ENCODE assay signal across 8 cellular contexts in genomic region chr16:23509763-23510153, GRCh38. TPM values are rescaled to one million over a fixed set of nuclear protein-coding genes. Genes with fewer than 3 reads are reported as not detected.
A peak's percentile ranks its signal among the peaks of the same experiment; 100 is the strongest.
DNase-seq lines count a peak whose midpoint lies in the region; ATAC-seq, FAIRE-seq and TF ChIP-seq lines count a peak whose summit lies in the region.

No MANE protein-coding gene starts in this region.

- peak overlapping the region; percentile 44; the same call in 1 of the 2 replicates for H2AFZ ChIP-seq in PC-9

- CTCF ChIA-PET in Caco-2 (lab: Charles Lee), result no interaction called here
- CTCF ChIA-PET in PC-9 (lab: Charles Lee), result no interaction called here

- H3K27me3 ChIP-seq in Caco-2 (replicated peaks; ENCODE audit: control insufficient read depth, insufficient read depth, low read length) (no peaks in the 10 kb centered on the region), PC-9 (ENCODE audit: insufficient read depth, low read depth) (no peaks in the 10 kb centered on the region), small intestine (ENCODE audit: control insufficient read depth in 2 of 2, insufficient read depth in 2 of 2, low read length in 2 of 2) (no peaks in the 10 kb centered on the region)

- peaks cover 44% of the 10 kb centered on the region for H3K79me2 ChIP-seq in PC-9 (ENCODE audit: low read depth)

- in situ Hi-C loops in astrocyte of the spinal cord (cut with HindIII; ENCODE audit: low sequenced_read_pairs), result no loop called here

- intact Hi-C loops in Caco-2 (cut with micrococcal nuclease; ENCODE audit: unreplicated experiment) (no loop called here), PC-9 (cut with micrococcal nuclease; ENCODE audit: unreplicated experiment) (loop anchor here (1.0 to 5.0 kb wide), 2 partner anchors 17 to 57 kb away; partner anchors contain the start of gene COG7)

- TF ChIP-seq CTCF in Caco-2 (IDR thresholded peaks at IDR 0.05; ENCODE audit: insufficient read depth in 1 of 2, low read depth in 1 of 2, low read length in 1 of 2, severe bottlenecking in 1 of 2, unreplicated experiment in 1 of 2), result no peak
- TF ChIP-seq CTCF in PC-9 (conservative IDR thresholded peaks at IDR 0.05), result no peak
- no peak for TF ChIP-seq CTCF in astrocyte of the spinal cord (IDR thresholded peaks at IDR 0.05; ENCODE audit: low read depth, low read length)

- BruUV-seq in Caco-2 (replicated peaks; lab: Mats Ljungman, UMichigan) (no TSS peak), PC-9 (replicated peaks; lab: Mats Ljungman, UMichigan) (no TSS peak)

- peak overlapping the region; percentile 98 for H3K4me2 ChIP-seq in PC-9

- TF ChIP-seq POLR2A in GM12892 (IDR thresholded peaks at IDR 0.05; ENCODE audit: low read depth, low read length), result no peak

- no peak for ATAC-seq in GM21529 (IDR thresholded peaks at IDR 0.05; ENCODE audit: unreplicated experiment)

- H3K36me3 Mint-ChIP-seq in Caco-2 (ENCODE audit: insufficient read depth, unreplicated experiment), result peaks cover 41% of the 10 kb centered on the region

- peaks cover 43% of the 10 kb centered on the region for H3K4me1 Mint-ChIP-seq in Caco-2 (ENCODE audit: low read depth, unreplicated experiment)

- H3K9me3 Mint-ChIP-seq in Caco-2 (ENCODE audit: unreplicated experiment), result peaks cover 6% of the 10 kb centered on the region

- no peaks in the 10 kb centered on the region for H3K27me3 Mint-ChIP-seq in Caco-2 (ENCODE audit: insufficient read depth, unreplicated experiment)

- H3K27ac Mint-ChIP-seq in Caco-2 (ENCODE audit: unreplicated experiment), result peak overlapping the region; percentile 73

- H3K9me2 ChIP-seq in PC-9 (ENCODE audit: insufficient read depth), result no peaks in the 10 kb centered on the region

- peak overlapping the region; percentile 88 for H3K4me3 Mint-ChIP-seq in Caco-2 (ENCODE audit: unreplicated experiment)

- peaks cover 5% of the 10 kb centered on the region for H3K4me1 ChIP-seq in Caco-2
- peaks cover 21% of the 10 kb centered on the region for H3K4me1 ChIP-seq in PC-9 (replicated peaks; ENCODE audit: insufficient read depth)
- H3K4me1 ChIP-seq in small intestine (ENCODE audit: control insufficient read depth in 2 of 2, insufficient read depth in 1 of 2, low read depth in 1 of 2, low read length in 1 of 2), result peaks cover 1 to 10% of the 10 kb centered on the region in 2 donors

- FAIRE-seq in small intestine (lab: Jason Lieb, UNC), result no peak
- no peak for FAIRE-seq in GM12892 (lab: Jason Lieb, UNC)

- H3K27ac ChIP-seq in PC-9, result no peak overlapping the region
- H3K27ac ChIP-seq in small intestine (ENCODE audit: low read depth in 1 of 2, low read length in 1 of 2), result peak overlapping the region in 1 of 2 donors; percentile 34

- H3F3A ChIP-seq in PC-9 (ENCODE audit: insufficient read depth, low read depth), result peaks cover 39% of the 10 kb centered on the region; the same call in 1 of the 2 replicates

- H3K9me3 ChIP-seq in Caco-2, result no peaks in the 10 kb centered on the region
- H3K9me3 ChIP-seq in PC-9 (ENCODE audit: insufficient read depth, low read depth), result no peaks in the 10 kb centered on the region
- H3K9me3 ChIP-seq in iPS-18c (ENCODE audit: control insufficient read depth, insufficient read depth, low read length), result no peaks in the 10 kb centered on the region
- no peaks in the 10 kb centered on the region for H3K9me3 ChIP-seq in small intestine (ENCODE audit: control insufficient read depth, low read depth)

- H3K36me3 ChIP-seq in Caco-2 (ENCODE audit: control insufficient read depth, insufficient read depth, low read length), result no peaks in the 10 kb centered on the region
- H3K36me3 ChIP-seq in PC-9 (ENCODE audit: low read depth), result no peaks in the 10 kb centered on the region
- H3K36me3 ChIP-seq in small intestine (ENCODE audit: control insufficient read depth in 2 of 2, insufficient read depth in 2 of 2, low read length in 2 of 2), result no peaks in the 10 kb centered on the region

- DNase-seq in Caco-2 (no peak), HCEC 1CT (peak; percentile 32), PC-9 (no peak), astrocyte of the spinal cord (ENCODE audit: low read depth, low spot score) (peak; percentile 31), small intestine (peak; percentile 35), GM12892 (ENCODE audit: insufficient read length) (no peak)

- POLR2A ChIA-PET in Caco-2 (lab: Charles Lee) (interaction anchor here (1.5 kb wide), 1 partner anchor 13 kb away, joined by 5 read pairs; no protein-coding TSS in a partner anchor), PC-9 (lab: Charles Lee; ENCODE audit: unreplicated experiment) (interaction anchor here (0.6 to 0.7 kb wide), 3 partner anchors 13 to 1321 kb away, joined by 4 to 12 read pairs (median 5); no protein-coding TSS in a partner anchor)

- WGBS in small intestine, 3 donors, result 0% methylated on average over 11 to 17 of the region's 17 CpGs

- H3K4me3 ChIP-seq in Caco-2 (ENCODE audit: low read depth, low read length) (peak overlapping the region; percentile 76), PC-9 (peak overlapping the region; percentile 69), astrocyte of the spinal cord (ENCODE audit: low read depth, low read length) (peak overlapping the region; percentile 55), iPS-18c (ENCODE audit: insufficient read depth, low read depth, low read length) (peak overlapping the region; percentile 87), small intestine (ENCODE audit: low read depth in 1 of 2, low read length in 2 of 2) (peak overlapping the region; percentile 88)

- H4K20me1 ChIP-seq in PC-9 (ENCODE audit: insufficient read depth), result peaks cover 24% of the 10 kb centered on the region

RNA-seq across cellular contexts. Expression of gene GGA2, which starts 0.5 kb away (rescaled TPM):
- total RNA-seq in Caco-2 (2022) (92.7 and 93.4 TPM in 2 replicates), PC-9 (2021) (68.5 and 85.1 TPM in 2 replicates)
- polyA plus RNA-seq in small intestine, result 10 to 100 TPM in 1 of 3 donors, 1 to 10 TPM in 2; 9.2 to 12.5 (median 9.7) TPM
- polyA plus RNA-seq in GM12892 (2012; ENCODE audit: missing spikeins), result 127 TPM

RNA-seq across cellular contexts. Expression of gene EARS2, which starts 47.4 kb away (rescaled TPM):
- total RNA-seq in Caco-2 (2022), result 29.6 and 32.4 TPM in 2 replicates
- total RNA-seq in PC-9 (2021), result 34.9 and 43.3 TPM in 2 replicates
- polyA plus RNA-seq in small intestine, result 10 to 100 TPM in 1 of 3 donors, 1 to 10 TPM in 2; 2.4 to 21.0 (median 2.9) TPM
- polyA plus RNA-seq in GM12892 (2012; ENCODE audit: missing spikeins), result 20.7 TPM

RNA-seq across cellular contexts. Expression of gene UBFD1, which starts 47.8 kb away (rescaled TPM):
- total RNA-seq in Caco-2 (2022) (78.6 and 83.1 TPM in 2 replicates), PC-9 (2021) (95.8 and 98.2 TPM in 2 replicates)
- 10 to 100 TPM in 1 of 3 donors, 1 to 10 TPM in 2; 4.6 to 14.9 (median 6.7) TPM for polyA plus RNA-seq in small intestine
- polyA plus RNA-seq in GM12892 (2012; ENCODE audit: missing spikeins), result 20.8 TPM

RNA-seq across cellular contexts. Expression of gene COG7, which starts 56.8 kb away (rescaled TPM):
- total RNA-seq in Caco-2 (2022) (12.0 and 12.4 TPM in 2 replicates), PC-9 (2021) (38.3 and 40.7 TPM in 2 replicates)
- polyA plus RNA-seq in small intestine, result 10 to 100 TPM; 15.7 to 18.1 (median 16.5) TPM
- 11.4 TPM for polyA plus RNA-seq in GM12892 (2012; ENCODE audit: missing spikeins)

Comparison
In these comparisons a context has a peak if more than half of its experiments do, and no peak if none do; other contexts are left out.
1. DNase-seq: peak in HCEC 1CT (single experiment), astrocyte of the spinal cord (single experiment) and small intestine (single experiment); none in Caco-2 (0 of 2), PC-9 (0 of 2) and GM12892 (single experiment).
2. Peak in every context shown above with its lines, with median percentiles within 50 percentile points of each other: H3K4me3 ChIP-seq.